In the genomic region with DNA sequence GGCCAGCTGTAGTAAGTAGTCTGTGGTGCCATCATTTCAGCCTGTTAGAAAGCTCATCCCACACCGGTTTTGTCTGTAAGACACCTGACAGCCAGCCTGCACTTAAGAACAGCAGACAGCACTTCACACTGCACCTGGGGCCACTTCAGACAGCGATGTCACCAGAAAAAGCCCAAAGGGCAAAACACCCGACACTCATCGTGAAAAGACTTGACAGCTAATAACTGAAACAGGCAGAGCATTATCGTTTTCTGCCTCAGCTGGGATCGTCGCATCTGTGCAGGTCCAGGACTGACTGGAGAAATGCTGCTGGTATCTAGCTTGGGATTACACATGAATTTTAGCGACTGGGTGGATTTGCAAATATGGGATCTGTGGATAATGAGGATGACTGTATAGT, we compare ENCODE assay signal across 27 cellular contexts. TPM values are rescaled to one million over a fixed set of nuclear protein-coding genes. Genes with fewer than 3 reads are reported as not detected.
DNase-seq lines count a peak whose midpoint lies in the region; ATAC-seq, FAIRE-seq and TF ChIP-seq lines count a peak whose summit lies in the region.
"Had no signal": no experiment of that assay in that cellular context is flagged by ENCODE, and none has a peak within 500 bp of the region (broad histone marks: within the 10 kb centered on the region; RNA-seq: fewer than 3 reads in every experiment).

No MANE protein-coding gene starts in this region.

- H3K4me2 ChIP-seq in K562 (ENCODE audit: insufficient read depth, low read length) (no peak overlapping the region), GM23248 (ENCODE audit: unreplicated experiment) (no peak overlapping the region)
- H3K4me2 ChIP-seq: hepatocyte had no signal

- H3K4me1 ChIP-seq in K562 (replicated peaks in 1 of 2; ENCODE audit: control insufficient read depth in 2 of 2, insufficient read depth in 2 of 2, low read length in 2 of 2) (no peaks in the 10 kb centered on the region), GM23248 (ENCODE audit: insufficient read depth) (peaks cover 9% of the 10 kb centered on the region), right atrium auricular region (peaks cover 0 to 11% of the 10 kb centered on the region in 2 donors)

- DNase-seq in natural killer cell treated with Interleukin-12 subunit alpha and Interleukin-12 subunit beta and Interleukin-15 and Interleukin-18, amount 100 ng/mL, for 72 hours (ENCODE audit: low spot score), result peak; percentile 25
- no peak for DNase-seq in natural killer cell
- peak; percentile 86 for DNase-seq in NCI-H2227 (lab: John Stamatoyannopoulos, UW; ENCODE audit: unreplicated experiment)
- DNase-seq in K562 (ENCODE audit: extremely low read depth in 1 of 4, low spot score in 3 of 4), result no peak
- no peak for DNase-seq in EL
- no peak for DNase-seq in GM23248
- no peak for DNase-seq in right atrium auricular region (ENCODE audit: low spot score)
- DNase-seq: ACHN; activated CD4-positive, alpha-beta T cell treated with anti-CD3 and anti-CD28 coated beads for 48 hours; amniotic stem cell; C1 segment of cervical spinal cord; dermis blood vessel endothelial cell; MG63; mucosa of descending colon; NCI-H526 treated with DMSO at 0.1 percent for 48 hours; retina; SHP77; stimulated activated CD4-positive, alpha-beta T cell treated with anti-CD3 and anti-CD28 coated beads, Interleukin-15, amount 100 ng/mL, for 24 hours had no signal

- H3K4me3 Mint-ChIP-seq in natural killer cell treated with Interleukin-12 subunit alpha and Interleukin-12 subunit beta and Interleukin-15 and Interleukin-18, amount 100 ng/mL, for 72 hours, result no peak overlapping the region
- no peak overlapping the region for H3K4me3 Mint-ChIP-seq in natural killer cell

- no peak for TF ChIP-seq RAD21 in K562 (CRISPR knock-in tag; conservative IDR thresholded peaks at IDR 0.05 in 1 of 2, IDR thresholded peaks at IDR 0.05 in 1 of 2)

- H3K27ac Mint-ChIP-seq in natural killer cell treated with Interleukin-12 subunit alpha and Interleukin-12 subunit beta and Interleukin-15 and Interleukin-18, amount 100 ng/mL, for 72 hours, result no peak overlapping the region
- H3K27ac Mint-ChIP-seq in natural killer cell, result peak overlapping the region in 1 of 2 donors; percentile 88
- H3K27ac Mint-ChIP-seq: activated T-helper 2 cell treated with anti-CD3 and anti-CD28 coated beads, Interferon-gamma antibody, Interleukin-2, Interleukin-4, amounts not matched to agents 10 μg/mL and 5 μg/mL and 100 μg/mL, durations not matched to agents 14 hours and 24 hours and 36 hours had no signal

- H3K27ac ChIP-seq in K562 (ENCODE audit: extremely low read depth, low read depth, low read length) (no peak overlapping the region), GM23248 (no peak overlapping the region), right atrium auricular region (no peak overlapping the region)
- H3K27ac ChIP-seq: epithelial cell of prostate, hepatocyte, neutrophil had no signal

- CTCF ChIA-PET in K562 (lab: Yijun Ruan, JAX; ENCODE audit: low intra/inter-chr PET ratio), result no interaction called here

- H3K27me3 ChIP-seq in K562 (ENCODE audit: control insufficient read depth in 2 of 2, insufficient read depth in 2 of 2, low read length in 2 of 2) (no peaks in the 10 kb centered on the region), GM23248 (replicated peaks; ENCODE audit: insufficient read depth) (no peaks in the 10 kb centered on the region), right atrium auricular region (no peaks in the 10 kb centered on the region)
- H3K27me3 ChIP-seq: hepatocyte, MG63, neutrophil had no signal

- no peaks in the 10 kb centered on the region for H3K9me3 Mint-ChIP-seq in natural killer cell treated with Interleukin-12 subunit alpha and Interleukin-12 subunit beta and Interleukin-15 and Interleukin-18, amount 100 ng/mL, for 72 hours
- H3K9me3 Mint-ChIP-seq in natural killer cell, result no peaks in the 10 kb centered on the region
- H3K9me3 Mint-ChIP-seq: activated T-helper 2 cell treated with anti-CD3 and anti-CD28 coated beads, Interferon-gamma antibody, Interleukin-2, Interleukin-4, amounts not matched to agents 10 μg/mL and 5 μg/mL and 100 μg/mL, durations not matched to agents 14 hours and 24 hours and 36 hours had no signal

- H3K9me3 ChIP-seq in K562 (replicated peaks; ENCODE audit: control insufficient read depth, insufficient read depth, low read depth, low read length) (no peaks in the 10 kb centered on the region), GM23248 (ENCODE audit: low read depth) (no peaks in the 10 kb centered on the region), right atrium auricular region (no peaks in the 10 kb centered on the region)
- H3K9me3 ChIP-seq: MG63, mucosa of descending colon, neutrophil had no signal

- no peak for ATAC-seq in natural killer cell treated with Interleukin-12 subunit alpha and Interleukin-12 subunit beta and Interleukin-15 and Interleukin-18, amount 100 ng/mL, for 72 hours
- ATAC-seq in natural killer cell (no peak), K562 (no peak), HG03159 (IDR thresholded peaks at IDR 0.05; ENCODE audit: unreplicated experiment) (no peak)
- ATAC-seq: HCT116 had no signal

- no peak for TF ChIP-seq POLR2A in K562 (conservative IDR thresholded peaks at IDR 0.05)

- POLR2A ChIA-PET in K562 (lab: Yijun Ruan, JAX), result interaction anchor here (1.0 to 7.2 kb wide), 5 partner anchors 10 to 16 kb away, joined by 3 to 86 read pairs (median 5); partner anchors contain the start of gene EIF4H

- H3F3A ChIP-seq in GM23248 (ENCODE audit: insufficient read depth), result peaks cover 30% of the 10 kb centered on the region

- FAIRE-seq in K562 (lab: Jason Lieb, UNC), result no peak
- FAIRE-seq: D721Med, GM18507, islet of Langerhans had no signal

- WGBS in K562 (ENCODE audit: insufficient coverage, low coverage, missing lambda C conversion rate), result 94% methylated on average over 8 of the region's 8 CpGs
- WGBS in GM23248 (ENCODE audit: low coverage in 1 of 2, low lambda C conversion rate in 2 of 2, missing lambda C conversion rate in 2 of 2), 2 experiments, result 86 to 87% methylated on average over 8 of the region's 8 CpGs

- H3K79me2 ChIP-seq in K562 (ENCODE audit: control insufficient read depth, insufficient read depth, low read length) (peaks cover 31% of the 10 kb centered on the region), GM23248 (ENCODE audit: insufficient read depth) (peaks cover 78% of the 10 kb centered on the region)

- TF ChIP-seq EP300 in K562 (IDR thresholded peaks at IDR 0.05; ENCODE audit: low read length), result no peak

- in situ Hi-C loops in K562 (cut with MboI), result no loop called here
- in situ Hi-C loops in GM23248 (cut with MboI), result no loop called here

- no peaks in the 10 kb centered on the region for H3K27me3 Mint-ChIP-seq in natural killer cell treated with Interleukin-12 subunit alpha and Interleukin-12 subunit beta and Interleukin-15 and Interleukin-18, amount 100 ng/mL, for 72 hours
- no peaks in the 10 kb centered on the region for H3K27me3 Mint-ChIP-seq in natural killer cell (ENCODE audit: low read depth in 2 of 2)

- H3K9ac ChIP-seq in K562 (ENCODE audit: insufficient read depth in 1 of 2, low read depth in 2 of 2, low read length in 2 of 2) (no peak overlapping the region), GM23248 (no peak overlapping the region)

- TF ChIP-seq CTCF in natural killer cell (IDR thresholded peaks at IDR 0.05) (no peak), K562 (IDR thresholded peaks at IDR 0.05 in 2 of 3, conservative IDR thresholded peaks at IDR 0.05 in 1 of 3; ENCODE audit: insufficient read depth in 2 of 3, low read depth in 1 of 3, low read length in 3 of 3) (no peak), right atrium auricular region (IDR thresholded peaks at IDR 0.05) (no peak)

- peaks cover 24 to 32% of the 10 kb centered on the region in 2 donors for H3K4me1 Mint-ChIP-seq in natural killer cell treated with Interleukin-12 subunit alpha and Interleukin-12 subunit beta and Interleukin-15 and Interleukin-18, amount 100 ng/mL, for 72 hours (ENCODE audit: low read depth in 2 of 2)
- peaks cover 44 to 48% of the 10 kb centered on the region in 2 donors for H3K4me1 Mint-ChIP-seq in natural killer cell

- H4K20me1 ChIP-seq in K562 (replicated peaks; ENCODE audit: control insufficient read depth, insufficient read depth, low read length) (peaks cover 17% of the 10 kb centered on the region), GM23248 (ENCODE audit: insufficient read depth) (peaks cover 4% of the 10 kb centered on the region; the same call in 1 of the 2 replicates)

- peaks cover 34% of the 10 kb centered on the region for H3K36me3 Mint-ChIP-seq in natural killer cell treated with Interleukin-12 subunit alpha and Interleukin-12 subunit beta and Interleukin-15 and Interleukin-18, amount 100 ng/mL, for 72 hours
- peaks cover 25% of the 10 kb centered on the region for H3K36me3 Mint-ChIP-seq in natural killer cell

- intact Hi-C loops in natural killer cell (cut with micrococcal nuclease), result no loop called here
- intact Hi-C loops in K562 (cut with micrococcal nuclease), result no loop called here

- no peaks in the 10 kb centered on the region for H3K9me2 ChIP-seq in GM23248 (ENCODE audit: insufficient read depth)

- peaks cover 88% of the 10 kb centered on the region for H3K36me3 ChIP-seq in K562 (ENCODE audit: control insufficient read depth, insufficient read depth, low read length)
- peaks cover 67% of the 10 kb centered on the region for H3K36me3 ChIP-seq in GM23248 (ENCODE audit: low read depth)
- peaks cover 76% of the 10 kb centered on the region for H3K36me3 ChIP-seq in right atrium auricular region

- H3K4me3 ChIP-seq in K562 (no peak overlapping the region), GM23248 (no peak overlapping the region), right atrium auricular region (no peak overlapping the region)
- H3K4me3 ChIP-seq: hepatocyte, MG63, mucosa of descending colon had no signal

- H3K9me1 ChIP-seq in K562 (ENCODE audit: control insufficient read depth, insufficient read depth, low read length), result no peaks in the 10 kb centered on the region

- no TSS peak for BruUV-seq in K562 (replicated peaks; lab: Mats Ljungman, UMichigan)

- H2AFZ ChIP-seq in K562 (ENCODE audit: low read depth, low read length) (no peak overlapping the region), GM23248 (no peak overlapping the region)
- H2AFZ ChIP-seq: hepatocyte had no signal

RNA-seq across cellular contexts. Expression of gene LAT2, which starts 16.8 kb away (rescaled TPM):
- total RNA-seq in natural killer cell treated with Interleukin-12 subunit alpha and Interleukin-12 subunit beta and Interleukin-15 and Interleukin-18, amount 100 ng/mL, for 72 hours, result 100 to 1,000 TPM in 1 of 2 donors, 10 to 100 TPM in 1; 78.0 to 161 TPM
- 100 to 1,000 TPM; 124 to 163 (median 145) TPM for total RNA-seq in natural killer cell
- total RNA-seq in K562 (2011; cell fraction: chromatin; rRNA removed; ENCODE audit: low replicate concordance), result 1.1 and 2.4 TPM in 2 replicates
- total RNA-seq in K562 (2011; cell fraction: nucleolus; rRNA removed), result 0.39 and 1.8 TPM in 2 replicates
- 1.1 and 1.5 TPM in 2 replicates for total RNA-seq in K562 (2011; cell fraction: nucleoplasm; rRNA removed)
- total RNA-seq in K562 (2014; rRNA removed), result 0.29 and 0.45 TPM in 2 replicates
- total RNA-seq in K562 (2014; rRNA removed; fragmentation: Illumina TruSeq; extraction: Trizol), result 0.15 TPM in 1 of 2 replicates, not detected in the other
- 0.11 and 0.23 TPM in 2 replicates for total RNA-seq in K562 (2015; rRNA removed; fragmentation: Illumina TruSeq; extraction: Trizol)
- 0.29 and 0.58 TPM in 2 replicates for total RNA-seq in K562 (2021)
- polyA plus RNA-seq in K562 (2011; rRNA removed), result 0.24 and 0.65 TPM in 2 replicates
- polyA plus RNA-seq in K562 (2011; cell fraction: cytosol; rRNA removed), result 0.19 and 0.57 TPM in 2 replicates
- 0.18 and 0.64 TPM in 2 replicates for polyA plus RNA-seq in K562 (2011; cell fraction: nucleus; rRNA removed)
- 0.68 and 0.76 TPM in 2 replicates for polyA plus RNA-seq in K562 (2012)
- 0.40 and 0.47 TPM in 2 replicates for polyA plus RNA-seq in K562 (2014; fragmentation: Illumina TruSeq; extraction: Trizol)
- polyA plus RNA-seq in K562 (2014; fragmentation: Nextera tagmentation; extraction: Ambion mirVana), result under 1 TPM; 0.24 to 0.25 TPM
- 0.24 and 0.78 TPM in 2 replicates for polyA plus RNA-seq in K562 (2014; rRNA removed)
- 0.53 TPM in 1 of 2 replicates, not detected in the other for polyA minus RNA-seq in K562 (2011; rRNA and poly(A)+ RNA removed)
- polyA minus RNA-seq in K562 (2011; cell fraction: cytosol; rRNA and poly(A)+ RNA removed), result not detected in 2 replicates
- polyA minus RNA-seq in K562 (2011; cell fraction: nucleus; rRNA and poly(A)+ RNA removed), result 0.54 TPM in 1 of 2 replicates, not detected in the other
- total RNA-seq in GM23248 (2014; rRNA removed; shearing (Covaris generic)), result 0.97 TPM in 1 of 2 replicates, not detected in the other
- 0.60 and 0.73 TPM in 2 replicates for polyA plus RNA-seq in GM23248 (2016; fragmentation: Nextera tagmentation; extraction: Ambion mirVana)
- 1 to 10 TPM; 1.4 to 6.1 TPM for total RNA-seq in right atrium auricular region

RNA-seq across cellular contexts. Expression of gene EIF4H, which starts 18.9 kb away (rescaled TPM):
- total RNA-seq in natural killer cell treated with Interleukin-12 subunit alpha and Interleukin-12 subunit beta and Interleukin-15 and Interleukin-18, amount 100 ng/mL, for 72 hours, result 100 to 1,000 TPM; 344 to 347 TPM
- 100 to 1,000 TPM; 286 to 294 (median 294) TPM for total RNA-seq in natural killer cell
- 135 and 180 TPM in 2 replicates for total RNA-seq in K562 (2011; cell fraction: chromatin; rRNA removed; ENCODE audit: low replicate concordance)
- total RNA-seq in K562 (2011; cell fraction: nucleolus; rRNA removed), result 102 and 103 TPM in 2 replicates
- total RNA-seq in K562 (2011; cell fraction: nucleoplasm; rRNA removed), result 156 and 188 TPM in 2 replicates
- total RNA-seq in K562 (2014; rRNA removed), result 315 and 338 TPM in 2 replicates
- total RNA-seq in K562 (2014; rRNA removed; fragmentation: Illumina TruSeq; extraction: Trizol), result 262 and 319 TPM in 2 replicates
- total RNA-seq in K562 (2015; rRNA removed; fragmentation: Illumina TruSeq; extraction: Trizol), result 350 and 354 TPM in 2 replicates
- total RNA-seq in K562 (2021), result 408 and 416 TPM in 2 replicates
- polyA plus RNA-seq in K562 (2011; rRNA removed), result 346 and 435 TPM in 2 replicates
- polyA plus RNA-seq in K562 (2011; cell fraction: cytosol; rRNA removed), result 391 and 403 TPM in 2 replicates
- polyA plus RNA-seq in K562 (2011; cell fraction: nucleus; rRNA removed), result 160 and 185 TPM in 2 replicates
- 372 and 407 TPM in 2 replicates for polyA plus RNA-seq in K562 (2012)
- 319 and 334 TPM in 2 replicates for polyA plus RNA-seq in K562 (2014; fragmentation: Illumina TruSeq; extraction: Trizol)
- 10 to 100 TPM; 11.0 to 15.9 TPM for polyA plus RNA-seq in K562 (2014; fragmentation: Nextera tagmentation; extraction: Ambion mirVana)
- 369 and 425 TPM in 2 replicates for polyA plus RNA-seq in K562 (2014; rRNA removed)
- 295 and 304 TPM in 2 replicates for polyA minus RNA-seq in K562 (2011; rRNA and poly(A)+ RNA removed)
- polyA minus RNA-seq in K562 (2011; cell fraction: cytosol; rRNA and poly(A)+ RNA removed), result 159 and 193 TPM in 2 replicates
- 95.7 and 151 TPM in 2 replicates for polyA minus RNA-seq in K562 (2011; cell fraction: nucleus; rRNA and poly(A)+ RNA removed)
- 261 and 305 TPM in 2 replicates for total RNA-seq in GM23248 (2014; rRNA removed; shearing (Covaris generic))
- polyA plus RNA-seq in GM23248 (2016; fragmentation: Nextera tagmentation; extraction: Ambion mirVana), result 228 and 235 TPM in 2 replicates
- 100 to 1,000 TPM; 175 to 203 TPM for total RNA-seq in right atrium auricular region

Comparison
In these comparisons a context has a peak if more than half of its experiments do, and no peak if none do; other contexts are left out.
1. DNase-seq: peak in natural killer cell treated with Interleukin-12 subunit alpha and Interleukin-12 subunit beta and Interleukin-15 and Interleukin-18, amount 100 ng/mL, for 72 hours (single experiment) and NCI-H2227 (single experiment); none in natural killer cell (single experiment), K562 (0 of 4), EL (single experiment), GM23248 (single experiment) and right atrium auricular region (single experiment).
2. RNA of gene LAT2, which starts 16.8 kb away (total RNA-seq): 78.0 to 161 TPM in natural killer cell treated with Interleukin-12 subunit alpha and Interleukin-12 subunit beta and Interleukin-15 and Interleukin-18, amount 100 ng/mL, for 72 hours and 124 to 163 TPM in natural killer cell; 1.4 to 6.1 TPM in right atrium auricular region, 0.97 TPM in GM23248 and 0.11 to 2.4 TPM in K562; every median in the first group is over 10 times any median in the second.